Comparison of ENCODE assay signal across 1 cellular context in the genomic region with DNA sequence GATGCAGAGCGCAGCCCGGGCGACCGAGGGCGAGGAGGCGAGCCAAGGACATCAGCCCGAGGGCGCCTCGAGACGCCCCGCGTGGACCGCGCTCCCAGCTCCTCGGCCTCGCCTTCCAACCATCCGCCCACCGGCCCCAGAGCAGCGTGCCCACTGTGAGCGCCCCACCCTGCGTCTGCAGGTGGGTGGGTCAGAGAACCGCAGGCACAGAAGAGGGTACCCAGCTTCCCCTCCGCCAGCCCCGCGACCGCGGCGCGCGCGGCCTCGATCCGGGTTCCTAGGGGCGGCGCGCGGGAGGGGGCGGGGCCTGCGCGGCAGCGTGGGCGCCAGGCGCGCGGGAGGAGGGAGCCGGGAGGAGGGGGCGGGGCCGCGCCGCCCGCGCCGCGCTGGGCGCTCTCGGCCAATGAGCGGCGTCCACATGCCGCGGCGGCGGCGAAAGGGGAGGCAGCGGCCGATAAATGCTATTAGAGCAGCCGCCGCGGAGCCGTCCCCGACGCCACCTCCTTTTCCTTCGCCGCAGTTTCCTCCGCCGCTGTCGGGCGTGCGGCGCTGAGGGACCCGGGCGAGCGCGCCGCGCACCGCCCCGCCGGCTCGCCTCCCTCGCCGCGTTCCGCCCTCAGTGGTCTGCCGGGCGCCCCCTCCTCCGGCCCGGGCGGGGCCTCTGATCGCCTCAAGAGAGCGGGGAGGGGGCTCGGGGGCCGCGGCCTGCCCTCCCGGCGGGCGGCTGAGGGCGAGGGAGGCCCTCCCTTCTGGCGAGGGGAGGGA.
TF ChIP-seq lines count a peak whose summit lies in the region.

ATP2A2 (plus strand) TSS at position 464 of the 765 bp plus-strand sequence. CDS start 543 bp downstream, outside the sequence.

TF ChIP-seq in K562, 482 proteins besides CTCF, POLR2A, EP300 and RAD21 (continued from another document):
- TF ChIP-seq ZBTB49 (CRISPR knock-in tag; IDR thresholded peaks at IDR 0.05; ENCODE audit: borderline replicate concordance) = no peak
- TF ChIP-seq LCOR (CRISPR knock-in tag; IDR thresholded peaks at IDR 0.05) = no peak
- no peak for TF ChIP-seq RAD51 (IDR thresholded peaks at IDR 0.05; ENCODE audit: borderline replicate concordance, low read depth)
- no peak for TF ChIP-seq LEF1 (IDR thresholded peaks at IDR 0.05)
- no peak for TF ChIP-seq HLTF (IDR thresholded peaks at IDR 0.05)
- TF ChIP-seq CREM (IDR thresholded peaks at IDR 0.05; ENCODE audit: low read depth) = 0 out of 2 replicates have a peak, but pooled peaks have one; percentile 18
- TF ChIP-seq, protein P1, sequence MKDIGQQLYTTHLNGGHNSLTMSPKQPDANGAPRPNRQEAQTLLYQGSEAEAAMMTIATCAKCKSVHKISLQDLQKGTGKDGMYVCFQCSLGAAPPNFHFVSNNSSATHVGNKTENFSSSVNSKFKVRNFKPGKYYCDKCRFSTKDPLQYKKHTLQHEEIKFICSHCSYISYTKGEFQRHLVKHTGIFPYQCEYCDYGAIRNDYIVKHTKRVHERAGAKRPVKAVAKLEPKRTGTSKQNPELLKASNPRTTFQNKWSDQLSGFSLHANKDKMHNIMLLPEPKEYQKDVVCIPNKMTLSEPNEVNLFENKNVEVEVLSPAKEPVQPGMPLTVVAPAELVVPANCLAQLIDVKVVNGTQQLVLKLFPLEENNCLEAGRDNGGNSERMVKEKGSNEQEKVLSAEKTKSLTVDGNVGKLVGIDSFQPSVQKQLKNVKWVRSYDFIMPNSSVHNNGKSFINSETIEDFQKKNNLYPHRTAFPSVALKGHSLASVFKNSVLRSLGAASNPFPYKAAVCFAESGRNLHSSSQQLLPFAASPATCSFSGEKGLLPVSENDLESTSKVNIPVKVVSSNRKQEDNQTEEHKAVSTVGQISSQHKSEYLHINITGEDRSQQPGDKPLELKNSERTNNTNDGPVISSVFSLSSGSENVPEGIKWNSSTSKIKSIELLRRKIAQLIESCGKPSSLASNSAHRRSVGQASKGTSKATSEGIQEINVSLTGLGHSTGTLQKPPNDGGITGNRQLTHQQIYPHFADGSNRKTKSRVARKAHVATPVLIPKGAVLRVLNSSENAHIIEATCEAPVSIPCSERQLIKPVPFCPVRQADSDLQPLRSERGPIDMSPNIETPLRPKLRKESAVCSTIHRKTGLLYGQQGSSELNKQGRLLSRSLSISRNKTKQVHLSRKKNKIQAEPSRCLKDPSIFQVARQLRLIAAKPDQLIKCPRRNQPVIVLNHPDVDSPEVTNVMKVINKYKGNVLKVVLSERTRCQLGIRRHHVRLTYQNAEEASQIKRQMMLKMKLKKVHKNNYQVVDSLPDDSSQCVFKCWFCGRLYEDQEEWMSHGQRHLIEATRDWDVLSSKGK (CRISPR knock-in tag; IDR thresholded peaks at IDR 0.05) = no peak
- TF ChIP-seq RBFOX2 (IDR thresholded peaks at IDR 0.05; ENCODE audit: low read depth, low read length) = peak; percentile 92
- no peak for TF ChIP-seq ARID3A (IDR thresholded peaks at IDR 0.05; ENCODE audit: borderline replicate concordance, low read depth, low read length)
- no peak for TF ChIP-seq BHLHE40 (IDR thresholded peaks at IDR 0.05; ENCODE audit: low read length)
- no peak for TF ChIP-seq RBM15 (IDR thresholded peaks at IDR 0.05; ENCODE audit: insufficient read depth, low read length)
TF ChIP-seq in K562: peak in this region for 110.
